In genomic region chr9:129933709-129934586, GRCh38 we compare ENCODE assay signal across 10 cellular contexts.
DNase-seq lines count a peak whose midpoint lies in the region; ATAC-seq lines count a peak whose summit lies in the region.
"Had no signal": no experiment of that assay in that cellular context is flagged by ENCODE, and none has a peak within 500 bp of the region (broad histone marks: within the 10 kb centered on the region; RNA-seq: fewer than 3 reads in every experiment).

No MANE protein-coding gene starts in this region.

- no peaks in the 10 kb centered on the region for H3K9me3 Mint-ChIP-seq in activated T-helper 1 cell treated with anti-CD3 and anti-CD28 coated beads, Interleukin-12 subunit alpha, Interleukin-12 subunit beta, Interleukin-2, Interleukin-4 antibody, amounts not matched to agents 30 ng/mL and 10 ng/mL and 1 ng/mL, durations not matched to agents 14 hours and 24 hours and 36 hours

- peaks cover 32% of the 10 kb centered on the region for H3K36me3 Mint-ChIP-seq in activated T-helper 1 cell treated with anti-CD3 and anti-CD28 coated beads, Interleukin-12 subunit alpha, Interleukin-12 subunit beta, Interleukin-2, Interleukin-4 antibody, amounts not matched to agents 30 ng/mL and 10 ng/mL and 1 ng/mL, durations not matched to agents 14 hours and 24 hours and 36 hours (ENCODE audit: low read depth)

- peaks cover 61% of the 10 kb centered on the region for H3K4me1 Mint-ChIP-seq in activated T-helper 1 cell treated with anti-CD3 and anti-CD28 coated beads, Interleukin-12 subunit alpha, Interleukin-12 subunit beta, Interleukin-2, Interleukin-4 antibody, amounts not matched to agents 30 ng/mL and 10 ng/mL and 1 ng/mL, durations not matched to agents 14 hours and 24 hours and 36 hours (ENCODE audit: low read depth)

- peak; percentile 53 for ATAC-seq in stimulated activated naive CD8-positive, alpha-beta T cell treated with anti-CD3 and anti-CD28 coated beads, Interleukin-15, Interleukin-2, amounts not matched to agents 100 U/mL and 50 U/mL, for 24 hours
- ATAC-seq in GM21737 (IDR thresholded peaks at IDR 0.05; ENCODE audit: unreplicated experiment) (no peak), GM18502 (IDR thresholded peaks at IDR 0.05; ENCODE audit: poor library complexity, unreplicated experiment) (no peak)

- peak overlapping the region; percentile 33 for H3K4me3 Mint-ChIP-seq in activated T-helper 1 cell treated with anti-CD3 and anti-CD28 coated beads, Interleukin-12 subunit alpha, Interleukin-12 subunit beta, Interleukin-2, Interleukin-4 antibody, amounts not matched to agents 30 ng/mL and 10 ng/mL and 1 ng/mL, durations not matched to agents 14 hours and 24 hours and 36 hours

- H3K27me3 Mint-ChIP-seq in activated T-helper 1 cell treated with anti-CD3 and anti-CD28 coated beads, Interleukin-12 subunit alpha, Interleukin-12 subunit beta, Interleukin-2, Interleukin-4 antibody, amounts not matched to agents 30 ng/mL and 10 ng/mL and 1 ng/mL, durations not matched to agents 14 hours and 24 hours and 36 hours (ENCODE audit: insufficient read depth) = no peaks in the 10 kb centered on the region

- peak; percentile 17 for DNase-seq in DMS 273 (lab: John Stamatoyannopoulos, UW; ENCODE audit: unreplicated experiment)
- no peak for DNase-seq in DMS 273 treated with DMSO at 0.1 percent for 48 hours (lab: John Stamatoyannopoulos, UW)
- DNase-seq in activated T-helper 1 cell treated with anti-CD3 and anti-CD28 coated beads, Interleukin-12 subunit alpha, Interleukin-12 subunit beta, Interleukin-2, Interleukin-4 antibody, amounts not matched to agents 30 ng/mL and 10 ng/mL and 1 ng/mL, durations not matched to agents 14 hours and 24 hours and 36 hours (ENCODE audit: low spot score) = no peak
- peak; percentile 12 for DNase-seq in hepatic stellate cell (ENCODE audit: low spot score)
- DNase-seq in stimulated activated naive CD8-positive, alpha-beta T cell treated with anti-CD3 and anti-CD28 coated beads, Interleukin-15, Interleukin-2, amounts not matched to agents 100 U/mL and 50 U/mL, for 24 hours = no peak
- DNase-seq in SKM-1 (lab: John Stamatoyannopoulos, UW; ENCODE audit: unreplicated experiment) = no peak
- DNase-seq: Kasumi-1; stimulated activated CD4-positive, alpha-beta T cell treated with anti-CD3 and anti-CD28 coated beads, Interleukin-2, amount 100 ng/mL, for 48 hours had no signal

- H3K27ac Mint-ChIP-seq in activated T-helper 1 cell treated with anti-CD3 and anti-CD28 coated beads, Interleukin-12 subunit alpha, Interleukin-12 subunit beta, Interleukin-2, Interleukin-4 antibody, amounts not matched to agents 30 ng/mL and 10 ng/mL and 1 ng/mL, durations not matched to agents 14 hours and 24 hours and 36 hours = peak overlapping the region; percentile 92

- intact Hi-C loops in activated T-helper 1 cell treated with anti-CD3 and anti-CD28 coated beads, Interleukin-12 subunit alpha, Interleukin-12 subunit beta, Interleukin-2, Interleukin-4 antibody, amounts not matched to agents 30 ng/mL and 10 ng/mL and 1 ng/mL, durations not matched to agents 14 hours and 24 hours and 36 hours (cut with micrococcal nuclease) = loop anchor here (1.0 to 2.0 kb wide), 3 partner anchors 7 to 55 kb away; no protein-coding TSS in a partner anchor

Comparison
In these comparisons a context has a peak if more than half of its experiments do, and no peak if none do; other contexts are left out.
1. DNase-seq: peak in DMS 273 (single experiment) and hepatic stellate cell (single experiment); none in DMS 273 treated with DMSO at 0.1 percent for 48 hours (single experiment), activated T-helper 1 cell treated with anti-CD3 and anti-CD28 coated beads, Interleukin-12 subunit alpha, Interleukin-12 subunit beta, Interleukin-2, Interleukin-4 antibody, amounts not matched to agents 30 ng/mL and 10 ng/mL and 1 ng/mL, durations not matched to agents 14 hours and 24 hours and 36 hours (single experiment), stimulated activated naive CD8-positive, alpha-beta T cell treated with anti-CD3 and anti-CD28 coated beads, Interleukin-15, Interleukin-2, amounts not matched to agents 100 U/mL and 50 U/mL, for 24 hours (single experiment) and SKM-1 (single experiment).